33 cellular contexts compared by ENCODE assay signal in genomic region chr12:23884909-23885308, GRCh38.
"Had no signal": no experiment of that assay in that cellular context is flagged by ENCODE, and none has a peak within 500 bp of the region (broad histone marks: within the 10 kb centered on the region; RNA-seq: fewer than 3 reads in every experiment).

No MANE protein-coding gene starts in this region.

- H3K36me3 Mint-ChIP-seq: activated CD4-positive, alpha-beta memory T cell treated with anti-CD3 and anti-CD28 coated beads for 36 hours; activated naive CD4-positive, alpha-beta T cell treated with anti-CD3 and anti-CD28 coated beads, Interleukin-2, amount 10 ng/mL, durations not matched to agents 7 days and 5 days; activated naive CD8-positive, alpha-beta T cell; brain; WTC11 had no signal

- H3K27me3 ChIP-seq: MG63, Peyer's patch, SJSA1 had no signal

- DNase-seq: activated CD4-positive, alpha-beta memory T cell treated with anti-CD3 and anti-CD28 coated beads for 36 hours; activated CD4-positive, alpha-beta T cell treated with anti-CD3 and anti-CD28 coated beads for 36 hours; activated CD4-positive, alpha-beta T cell treated with anti-CD3 and anti-CD28 coated beads, Interleukin-2, amount 10 ng/mL, durations not matched to agents 7 days and 5 days; activated CD8-positive, alpha-beta memory T cell treated with anti-CD3 and anti-CD28 coated beads, Interleukin-2, amount 50 U/mL, for 48 hours; activated effector memory CD4-positive, alpha-beta T cell treated with Interleukin-2 at 50 U/mL for 16 hours; activated naive CD4-positive, alpha-beta T cell treated with anti-CD3 and anti-CD28 coated beads, Interleukin-2, amount 10 ng/mL, durations not matched to agents 7 days and 5 days; activated naive CD8-positive, alpha-beta T cell treated with anti-CD3 and anti-CD28 coated beads, Interleukin-2, amount 50 U/mL, for 24 hours; activated T-cell treated with anti-CD3 and anti-CD28 coated beads, Interleukin-2, amount 50 U/mL, for 48 hours; anterior cingulate cortex; caudate nucleus; cerebellar nuclear complex; Kasumi-1; KG1; MG63; NCI-H1048; NCI-H1105 treated with DMSO at 0.1 percent for 48 hours; NCI-H1436; NCI-H1694 treated with DMSO at 0.1 percent for 48 hours; NCI-H2029 treated with DMSO at 0.1 percent for 48 hours; NCI-H2171 treated with DMSO at 0.1 percent for 48 hours; NCI-H2227 treated with DMSO at 0.1 percent for 48 hours; NCI-H524 treated with DMSO at 0.1 percent for 48 hours; PC-3; Peyer's patch; RPMI8226; SHP77 treated with DMSO at 0.1 percent for 48 hours had no signal

- H3K27ac ChIP-seq: Peyer's patch, SJSA1 had no signal

- H3K27me3 Mint-ChIP-seq: activated CD4-positive, alpha-beta memory T cell treated with anti-CD3 and anti-CD28 coated beads for 36 hours; activated CD4-positive, alpha-beta T cell treated with anti-CD3 and anti-CD28 coated beads for 36 hours; activated CD4-positive, alpha-beta T cell treated with anti-CD3 and anti-CD28 coated beads, Interleukin-2, amount 10 ng/mL, durations not matched to agents 7 days and 5 days; activated naive CD4-positive, alpha-beta T cell treated with anti-CD3 and anti-CD28 coated beads, Interleukin-2, amount 10 ng/mL, durations not matched to agents 7 days and 5 days; activated naive CD8-positive, alpha-beta T cell; activated naive CD8-positive, alpha-beta T cell treated with anti-CD3 and anti-CD28 coated beads, Interleukin-2, amount 50 U/mL, for 24 hours; brain had no signal

- H3K36me3 ChIP-seq: MG63, Peyer's patch, SJSA1 had no signal

- H3K4me1 Mint-ChIP-seq: activated CD4-positive, alpha-beta T cell treated with anti-CD3 and anti-CD28 coated beads for 36 hours; activated CD4-positive, alpha-beta T cell treated with anti-CD3 and anti-CD28 coated beads, Interleukin-2, amount 10 ng/mL, durations not matched to agents 7 days and 5 days; activated naive CD4-positive, alpha-beta T cell treated with anti-CD3 and anti-CD28 coated beads, Interleukin-2, amount 10 ng/mL, durations not matched to agents 7 days and 5 days; activated naive CD8-positive, alpha-beta T cell treated with anti-CD3 and anti-CD28 coated beads, Interleukin-2, amount 50 U/mL, for 24 hours; WTC11 had no signal

- H3K9me3 ChIP-seq: MG63, Peyer's patch, SJSA1 had no signal

- ATAC-seq: activated CD4-positive, alpha-beta T cell treated with anti-CD3 and anti-CD28 coated beads for 36 hours; activated CD4-positive, CD25-positive, alpha-beta regulatory T cell treated with anti-CD3 and anti-CD28 coated beads, Interleukin-2, amount 50 U/mL, for 24 hours; activated naive CD8-positive, alpha-beta T cell treated with anti-CD3 and anti-CD28 coated beads, Interleukin-2, amount 50 U/mL, for 24 hours; PC-3; WTC11 had no signal

- H3K9me3 Mint-ChIP-seq: activated CD4-positive, alpha-beta memory T cell treated with anti-CD3 and anti-CD28 coated beads for 36 hours; activated CD4-positive, alpha-beta T cell treated with anti-CD3 and anti-CD28 coated beads, Interleukin-2, amount 10 ng/mL, durations not matched to agents 7 days and 5 days; activated naive CD4-positive, alpha-beta T cell treated with anti-CD3 and anti-CD28 coated beads, Interleukin-2, amount 10 ng/mL, durations not matched to agents 7 days and 5 days; activated naive CD8-positive, alpha-beta T cell treated with anti-CD3 and anti-CD28 coated beads, Interleukin-2, amount 50 U/mL, for 24 hours; brain; T-helper 1 cell treated with Interleukin-12 subunit alpha and Interleukin-12 subunit beta and Interleukin-4 antibody, amounts not matched to agents 30 μg/mL and 1 μg/mL, for 36 hours; T-helper 2 cell treated with Interferon-gamma antibody and Interleukin-4, amounts not matched to agents 5 μg/mL and 100 μg/mL, for 36 hours; WTC11 had no signal

- H3K4me1 ChIP-seq: Peyer's patch, SJSA1 had no signal

- H3K27ac Mint-ChIP-seq: activated CD4-positive, alpha-beta memory T cell treated with anti-CD3 and anti-CD28 coated beads for 36 hours; activated CD4-positive, alpha-beta T cell treated with anti-CD3 and anti-CD28 coated beads for 36 hours; activated CD4-positive, alpha-beta T cell treated with anti-CD3 and anti-CD28 coated beads, Interleukin-2, amount 10 ng/mL, durations not matched to agents 7 days and 5 days; activated naive CD4-positive, alpha-beta T cell treated with anti-CD3 and anti-CD28 coated beads, Interleukin-2, amount 10 ng/mL, durations not matched to agents 7 days and 5 days; activated naive CD8-positive, alpha-beta T cell; activated naive CD8-positive, alpha-beta T cell treated with anti-CD3 and anti-CD28 coated beads, Interleukin-2, amount 50 U/mL, for 24 hours; T-helper 1 cell treated with Interleukin-12 subunit alpha and Interleukin-12 subunit beta and Interleukin-4 antibody, amounts not matched to agents 30 μg/mL and 1 μg/mL, for 36 hours; T-helper 2 cell treated with Interferon-gamma antibody and Interleukin-4, amounts not matched to agents 5 μg/mL and 100 μg/mL, for 36 hours; WTC11 had no signal

- H3K4me3 ChIP-seq: MG63, Peyer's patch, SJSA1 had no signal

- H3K4me3 Mint-ChIP-seq: activated CD4-positive, alpha-beta memory T cell treated with anti-CD3 and anti-CD28 coated beads for 36 hours; activated CD4-positive, alpha-beta T cell treated with anti-CD3 and anti-CD28 coated beads for 36 hours; activated CD4-positive, alpha-beta T cell treated with anti-CD3 and anti-CD28 coated beads, Interleukin-2, amount 10 ng/mL, durations not matched to agents 7 days and 5 days; activated naive CD4-positive, alpha-beta T cell treated with anti-CD3 and anti-CD28 coated beads, Interleukin-2, amount 10 ng/mL, durations not matched to agents 7 days and 5 days; activated naive CD8-positive, alpha-beta T cell; activated naive CD8-positive, alpha-beta T cell treated with anti-CD3 and anti-CD28 coated beads, Interleukin-2, amount 50 U/mL, for 24 hours; T-helper 1 cell treated with Interleukin-12 subunit alpha and Interleukin-12 subunit beta and Interleukin-4 antibody, amounts not matched to agents 30 μg/mL and 1 μg/mL, for 36 hours; T-helper 2 cell treated with Interferon-gamma antibody and Interleukin-4, amounts not matched to agents 5 μg/mL and 100 μg/mL, for 36 hours; WTC11 had no signal
